In genomic region chr11:20363500-20364411, GRCh38 we compare ENCODE assay signal across 8 cellular contexts. TPM values are rescaled to one million over a fixed set of nuclear protein-coding genes. Genes with fewer than 3 reads are reported as not detected.
DNase-seq lines count a peak whose midpoint lies in the region; ATAC-seq and TF ChIP-seq lines count a peak whose summit lies in the region.

Gene HTATIP2, plus strand, starts transcription at chr11:20363714. Its CDS starts 524 bp downstream, at chr11:20364238.

- peak within 1 kb of the TSS; percentile 65 for H3K4me3 ChIP-seq in A673 (ENCODE audit: low read depth, low read length, poor library complexity, severe bottlenecking)
- H3K4me3 ChIP-seq in fibroblast of pulmonary artery (replicated peaks; ENCODE audit: low read depth, low read length): peak within 1 kb of the TSS; percentile 56

- H3K27ac Mint-ChIP-seq in activated T-helper 17 cell treated with anti-CD3 and anti-CD28 coated beads, Interleukin-2, amount 50 U/mL, for 72 hours: peak within 1 kb of the TSS; percentile 86
- H3K27ac Mint-ChIP-seq in natural killer cell treated with Interleukin-12 subunit alpha and Interleukin-12 subunit beta and Interleukin-15 and Interleukin-18, amount 100 ng/mL, for 72 hours: peak within 1 kb of the TSS; percentile 84 to 93

- BruUV-seq in A673 (replicated peaks; lab: Mats Ljungman, UMichigan): TSS peak; percentile 54

- CTCF ChIA-PET in A673 (lab: Charles Lee): no interaction called here

- H3K36me3 Mint-ChIP-seq in activated T-helper 17 cell treated with anti-CD3 and anti-CD28 coated beads, Interleukin-2, amount 50 U/mL, for 72 hours (ENCODE audit: low read depth): peaks cover 51% of the 10 kb centered on the region
- H3K36me3 Mint-ChIP-seq in natural killer cell treated with Interleukin-12 subunit alpha and Interleukin-12 subunit beta and Interleukin-15 and Interleukin-18, amount 100 ng/mL, for 72 hours: peaks cover 14% of the 10 kb centered on the region

- peak; percentile 78 for ATAC-seq in GM18870 (IDR thresholded peaks at IDR 0.05; ENCODE audit: unreplicated experiment)
- ATAC-seq in HG03103 (IDR thresholded peaks at IDR 0.05; ENCODE audit: low read depth, unreplicated experiment): peak; percentile 88
- peak; percentile 77 for ATAC-seq in activated T-helper 17 cell treated with anti-CD3 and anti-CD28 coated beads, Interleukin-2, amount 50 U/mL, for 72 hours (replicated peaks)
- peak; percentile 94 to 96 for ATAC-seq in natural killer cell treated with Interleukin-12 subunit alpha and Interleukin-12 subunit beta and Interleukin-15 and Interleukin-18, amount 100 ng/mL, for 72 hours
- peak; percentile 84 for ATAC-seq in stimulated activated naive CD8-positive, alpha-beta T cell treated with anti-CD3 and anti-CD28 coated beads, Interleukin-15, Interleukin-2, amounts not matched to agents 100 U/mL and 50 U/mL, for 24 hours

- peaks cover 8% of the 10 kb centered on the region for H3K4me1 ChIP-seq in A673 (ENCODE audit: insufficient read depth, low read length, poor library complexity, severe bottlenecking)

- TF ChIP-seq CTCF in A673 (conservative IDR thresholded peaks at IDR 0.05; ENCODE audit: low read depth, low read length): no peak
- no peak for TF ChIP-seq CTCF in fibroblast of pulmonary artery (IDR thresholded peaks at IDR 0.05; ENCODE audit: low read length, missing control alignments)

- peaks cover 6% of the 10 kb centered on the region for H3K9me3 Mint-ChIP-seq in activated T-helper 17 cell treated with anti-CD3 and anti-CD28 coated beads, Interleukin-2, amount 50 U/mL, for 72 hours
- no peaks in the 10 kb centered on the region for H3K9me3 Mint-ChIP-seq in natural killer cell treated with Interleukin-12 subunit alpha and Interleukin-12 subunit beta and Interleukin-15 and Interleukin-18, amount 100 ng/mL, for 72 hours

- H3K27ac ChIP-seq in A673 (ENCODE audit: low read depth, low read length, poor library complexity, severe bottlenecking): peak within 1 kb of the TSS; percentile 37

- H3K27me3 ChIP-seq in A673 (replicated peaks; ENCODE audit: insufficient read depth, low read depth, low read length, poor library complexity): no peaks in the 10 kb centered on the region

- H3K4me1 Mint-ChIP-seq in activated T-helper 17 cell treated with anti-CD3 and anti-CD28 coated beads, Interleukin-2, amount 50 U/mL, for 72 hours: peaks cover 33% of the 10 kb centered on the region
- peaks cover 36 to 47% of the 10 kb centered on the region in 2 donors for H3K4me1 Mint-ChIP-seq in natural killer cell treated with Interleukin-12 subunit alpha and Interleukin-12 subunit beta and Interleukin-15 and Interleukin-18, amount 100 ng/mL, for 72 hours (ENCODE audit: low read depth in 2 of 2)

- H3K36me3 ChIP-seq in A673 (ENCODE audit: insufficient read depth, low read length, poor library complexity, severe bottlenecking): no peaks in the 10 kb centered on the region

- DNase-seq in A673 (ENCODE audit: low spot score) (peak; percentile 58), NOMO-1 treated with DMSO at 0.1 percent for 48 hours (lab: John Stamatoyannopoulos, UW; ENCODE audit: unreplicated experiment) (peak; percentile 42), fibroblast of pulmonary artery (ENCODE audit: low read depth) (peak; percentile 68)
- peak; percentile 85 for DNase-seq in natural killer cell treated with Interleukin-12 subunit alpha and Interleukin-12 subunit beta and Interleukin-15 and Interleukin-18, amount 100 ng/mL, for 72 hours (ENCODE audit: low spot score)
- DNase-seq in stimulated activated naive CD8-positive, alpha-beta T cell treated with anti-CD3 and anti-CD28 coated beads, Interleukin-15, Interleukin-2, amounts not matched to agents 100 U/mL and 50 U/mL, for 24 hours: peak; percentile 80

- H3K4me3 Mint-ChIP-seq in activated T-helper 17 cell treated with anti-CD3 and anti-CD28 coated beads, Interleukin-2, amount 50 U/mL, for 72 hours: peak within 1 kb of the TSS; percentile 81
- H3K4me3 Mint-ChIP-seq in natural killer cell treated with Interleukin-12 subunit alpha and Interleukin-12 subunit beta and Interleukin-15 and Interleukin-18, amount 100 ng/mL, for 72 hours: peak within 1 kb of the TSS; percentile 95

- intact Hi-C loops in A673 (cut with micrococcal nuclease; ENCODE audit: unreplicated experiment): no loop called here

- POLR2A ChIA-PET in A673 (lab: Charles Lee; ENCODE audit: low non-redundant PET): no interaction called here

- H3K27me3 Mint-ChIP-seq in activated T-helper 17 cell treated with anti-CD3 and anti-CD28 coated beads, Interleukin-2, amount 50 U/mL, for 72 hours: no peaks in the 10 kb centered on the region
- peaks cover 0 to 3% of the 10 kb centered on the region in 2 donors for H3K27me3 Mint-ChIP-seq in natural killer cell treated with Interleukin-12 subunit alpha and Interleukin-12 subunit beta and Interleukin-15 and Interleukin-18, amount 100 ng/mL, for 72 hours

- no peaks in the 10 kb centered on the region for H3K9me3 ChIP-seq in A673 (ENCODE audit: low read depth, low read length, poor library complexity, severe bottlenecking)

RNA-seq across cellular contexts. Expression of gene HTATIP2, which starts in this region (rescaled TPM):
- 42.8 and 51.6 TPM in 2 replicates for total RNA-seq in A673 (2021)
- 10 to 100 TPM; 64.9 to 76.5 TPM for total RNA-seq in activated T-helper 17 cell treated with anti-CD3 and anti-CD28 coated beads, Interleukin-2, amount 50 U/mL, for 72 hours
- total RNA-seq in natural killer cell treated with Interleukin-12 subunit alpha and Interleukin-12 subunit beta and Interleukin-15 and Interleukin-18, amount 100 ng/mL, for 72 hours: 10 to 100 TPM; 25.7 to 27.7 TPM

Comparison
In these comparisons a context has a peak if more than half of its experiments do, and no peak if none do; other contexts are left out.
1. Peak in every context shown above with its lines: DNase-seq, ATAC-seq, H3K4me3 ChIP-seq and H3K27ac ChIP-seq.